ENCODE assay signal across 9 cellular contexts in the genomic region with DNA sequence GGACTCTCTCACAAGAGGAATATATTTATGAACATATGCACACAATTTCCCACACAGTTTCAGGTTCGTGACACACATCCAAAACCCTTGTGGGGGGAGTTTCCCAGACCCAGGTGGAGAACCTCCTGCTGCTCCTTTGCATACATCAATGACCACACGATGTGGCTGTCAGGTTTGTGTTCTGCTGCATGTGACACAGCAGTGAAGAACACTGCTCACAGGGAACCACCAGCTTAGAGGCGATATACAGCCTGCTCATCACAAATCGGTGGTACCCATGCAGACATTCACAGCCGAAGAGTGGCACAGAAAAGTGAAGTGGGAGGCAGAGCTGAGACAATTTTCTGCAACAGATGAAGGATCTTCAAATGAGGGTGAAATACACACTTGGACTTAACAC.
A peak's percentile ranks its signal among the peaks of the same experiment; 100 is the strongest.
DNase-seq lines count a peak whose midpoint lies in the region; ATAC-seq and TF ChIP-seq lines count a peak whose summit lies in the region.
"Had no signal": no experiment of that assay in that cellular context is flagged by ENCODE, and none has a peak within 500 bp of the region (broad histone marks: within the 10 kb centered on the region; RNA-seq: fewer than 3 reads in every experiment).

No MANE protein-coding gene starts in this region.

- H3K9me3 Mint-ChIP-seq in activated CD8-positive, alpha-beta T cell treated with anti-CD3 and anti-CD28 coated beads for 36 hours: no peaks in the 10 kb centered on the region
- no peaks in the 10 kb centered on the region for H3K9me3 Mint-ChIP-seq in activated CD8-positive, alpha-beta T cell treated with anti-CD3 and anti-CD28 coated beads, Interleukin-2, amount 10 ng/mL, durations not matched to agents 7 days and 5 days (ENCODE audit: insufficient read depth)
- no peaks in the 10 kb centered on the region for H3K9me3 Mint-ChIP-seq in stimulated activated effector memory CD8-positive, alpha-beta T cell treated with anti-CD3 and anti-CD28 coated beads, Interleukin-12 subunit alpha, Interleukin-12 subunit beta, amount 100 ng/mL, for 72 hours
- no peaks in the 10 kb centered on the region for H3K9me3 Mint-ChIP-seq in activated CD4-positive, alpha-beta T cell treated with anti-CD3 and anti-CD28 coated beads, Interleukin-2, amount 10 ng/mL, durations not matched to agents 7 days and 5 days

- no peak for TF ChIP-seq CTCF in activated CD8-positive, alpha-beta T cell treated with anti-CD3 and anti-CD28 coated beads for 36 hours (IDR thresholded peaks at IDR 0.05)

- H3K36me3 Mint-ChIP-seq in activated CD8-positive, alpha-beta T cell treated with anti-CD3 and anti-CD28 coated beads for 36 hours (ENCODE audit: low read depth): peaks cover 13% of the 10 kb centered on the region
- H3K36me3 Mint-ChIP-seq in activated CD8-positive, alpha-beta T cell treated with anti-CD3 and anti-CD28 coated beads, Interleukin-2, amount 10 ng/mL, durations not matched to agents 7 days and 5 days (ENCODE audit: low read depth): peaks cover 6% of the 10 kb centered on the region
- H3K36me3 Mint-ChIP-seq in stimulated activated effector memory CD8-positive, alpha-beta T cell treated with anti-CD3 and anti-CD28 coated beads, Interleukin-12 subunit alpha, Interleukin-12 subunit beta, amount 100 ng/mL, for 72 hours: peaks cover 16% of the 10 kb centered on the region
- peaks cover 12% of the 10 kb centered on the region for H3K36me3 Mint-ChIP-seq in activated CD4-positive, alpha-beta T cell treated with anti-CD3 and anti-CD28 coated beads, Interleukin-2, amount 10 ng/mL, durations not matched to agents 7 days and 5 days (ENCODE audit: low read depth)

- ATAC-seq in activated CD8-positive, alpha-beta T cell treated with anti-CD3 and anti-CD28 coated beads for 36 hours: peak; percentile 94
- no peak for ATAC-seq in activated CD8-positive, alpha-beta T cell treated with anti-CD3 and anti-CD28 coated beads, Interleukin-2, amount 10 ng/mL, durations not matched to agents 7 days and 5 days
- ATAC-seq in HG02623 (IDR thresholded peaks at IDR 0.05; ENCODE audit: unreplicated experiment) (peak; percentile 75), esophagus mucosa (no peak)
- ATAC-seq in stimulated activated effector memory CD8-positive, alpha-beta T cell treated with anti-CD3 and anti-CD28 coated beads, Interleukin-12 subunit alpha, Interleukin-12 subunit beta, amount 100 ng/mL, for 72 hours: peak; percentile 94
- ATAC-seq: left colon had no signal

- no peaks in the 10 kb centered on the region for H3K27me3 Mint-ChIP-seq in activated CD8-positive, alpha-beta T cell treated with anti-CD3 and anti-CD28 coated beads for 36 hours
- H3K27me3 Mint-ChIP-seq in activated CD8-positive, alpha-beta T cell treated with anti-CD3 and anti-CD28 coated beads, Interleukin-2, amount 10 ng/mL, durations not matched to agents 7 days and 5 days (ENCODE audit: low read depth): no peaks in the 10 kb centered on the region
- H3K27me3 Mint-ChIP-seq in activated CD4-positive, alpha-beta T cell treated with anti-CD3 and anti-CD28 coated beads, Interleukin-2, amount 10 ng/mL, durations not matched to agents 7 days and 5 days: no peaks in the 10 kb centered on the region

- DNase-seq in activated CD8-positive, alpha-beta T cell treated with anti-CD3 and anti-CD28 coated beads for 36 hours: peak; percentile 68
- DNase-seq in activated CD8-positive, alpha-beta T cell treated with anti-CD3 and anti-CD28 coated beads, Interleukin-2, amount 10 ng/mL, durations not matched to agents 7 days and 5 days: no peak
- DNase-seq in NCI-H69 (lab: John Stamatoyannopoulos, UW) (peak; percentile 2), SIG-M5 treated with dmso at 0.1 percent for 504 hours (lab: John Stamatoyannopoulos, UW; ENCODE audit: unreplicated experiment) (no peak)
- peak in 1 of 2 donors; percentile 43 for DNase-seq in stimulated activated effector memory CD8-positive, alpha-beta T cell treated with anti-CD3 and anti-CD28 coated beads, Interleukin-12 subunit alpha, Interleukin-12 subunit beta, amount 100 ng/mL, for 72 hours (ENCODE audit: low spot score in 2 of 2)
- no peak for DNase-seq in activated CD4-positive, alpha-beta T cell treated with anti-CD3 and anti-CD28 coated beads, Interleukin-2, amount 10 ng/mL, durations not matched to agents 7 days and 5 days

- H3K4me1 Mint-ChIP-seq in activated CD8-positive, alpha-beta T cell treated with anti-CD3 and anti-CD28 coated beads for 36 hours (ENCODE audit: low read depth): peaks cover 13% of the 10 kb centered on the region
- H3K4me1 Mint-ChIP-seq in activated CD8-positive, alpha-beta T cell treated with anti-CD3 and anti-CD28 coated beads, Interleukin-2, amount 10 ng/mL, durations not matched to agents 7 days and 5 days (ENCODE audit: low read depth): peaks cover 7% of the 10 kb centered on the region
- peaks cover 9% of the 10 kb centered on the region for H3K4me1 Mint-ChIP-seq in stimulated activated effector memory CD8-positive, alpha-beta T cell treated with anti-CD3 and anti-CD28 coated beads, Interleukin-12 subunit alpha, Interleukin-12 subunit beta, amount 100 ng/mL, for 72 hours
- H3K4me1 Mint-ChIP-seq in activated CD4-positive, alpha-beta T cell treated with anti-CD3 and anti-CD28 coated beads, Interleukin-2, amount 10 ng/mL, durations not matched to agents 7 days and 5 days: peaks cover 12% of the 10 kb centered on the region

- H3K4me3 Mint-ChIP-seq in activated CD8-positive, alpha-beta T cell treated with anti-CD3 and anti-CD28 coated beads for 36 hours: no peak overlapping the region
- H3K4me3 Mint-ChIP-seq in activated CD8-positive, alpha-beta T cell treated with anti-CD3 and anti-CD28 coated beads, Interleukin-2, amount 10 ng/mL, durations not matched to agents 7 days and 5 days: no peak overlapping the region
- no peak overlapping the region for H3K4me3 Mint-ChIP-seq in stimulated activated effector memory CD8-positive, alpha-beta T cell treated with anti-CD3 and anti-CD28 coated beads, Interleukin-12 subunit alpha, Interleukin-12 subunit beta, amount 100 ng/mL, for 72 hours
- H3K4me3 Mint-ChIP-seq in activated CD4-positive, alpha-beta T cell treated with anti-CD3 and anti-CD28 coated beads, Interleukin-2, amount 10 ng/mL, durations not matched to agents 7 days and 5 days: no peak overlapping the region

- intact Hi-C loops in activated CD8-positive, alpha-beta T cell treated with anti-CD3 and anti-CD28 coated beads for 36 hours (cut with micrococcal nuclease): no loop called here

- CTCF ChIA-PET in activated CD8-positive, alpha-beta T cell treated with anti-CD3 and anti-CD28 coated beads for 36 hours (lab: Charles Lee): interaction anchor here (0.8 to 2.3 kb wide), 3 partner anchors 13 to 82 kb away, joined by 3 to 9 read pairs (median 3); no protein-coding TSS in a partner anchor
- CTCF ChIA-PET in activated CD8-positive, alpha-beta T cell treated with anti-CD3 and anti-CD28 coated beads, Interleukin-2, amount 10 ng/mL, durations not matched to agents 7 days and 5 days (lab: Charles Lee): interaction anchor here (0.8 to 1.1 kb wide), 2 partner anchors 51 to 123 kb away, joined by 3 read pairs; no protein-coding TSS in a partner anchor
- CTCF ChIA-PET in activated CD4-positive, alpha-beta T cell treated with anti-CD3 and anti-CD28 coated beads, Interleukin-2, amount 10 ng/mL, durations not matched to agents 7 days and 5 days (lab: Charles Lee): interaction anchor here (1.7 kb wide), 1 partner anchor 13 kb away, joined by 4 read pairs; no protein-coding TSS in a partner anchor

- peak overlapping the region; percentile 23 for H3K27ac Mint-ChIP-seq in activated CD8-positive, alpha-beta T cell treated with anti-CD3 and anti-CD28 coated beads for 36 hours
- no peak overlapping the region for H3K27ac Mint-ChIP-seq in activated CD8-positive, alpha-beta T cell treated with anti-CD3 and anti-CD28 coated beads, Interleukin-2, amount 10 ng/mL, durations not matched to agents 7 days and 5 days
- no peak overlapping the region for H3K27ac Mint-ChIP-seq in stimulated activated effector memory CD8-positive, alpha-beta T cell treated with anti-CD3 and anti-CD28 coated beads, Interleukin-12 subunit alpha, Interleukin-12 subunit beta, amount 100 ng/mL, for 72 hours
- no peak overlapping the region for H3K27ac Mint-ChIP-seq in activated CD4-positive, alpha-beta T cell treated with anti-CD3 and anti-CD28 coated beads, Interleukin-2, amount 10 ng/mL, durations not matched to agents 7 days and 5 days

- POLR2A ChIA-PET in activated CD8-positive, alpha-beta T cell treated with anti-CD3 and anti-CD28 coated beads for 36 hours (lab: Charles Lee): interaction anchor here (0.8 to 1.0 kb wide), 3 partner anchors 13 to 183 kb away, joined by 3 to 5 read pairs (median 3); no protein-coding TSS in a partner anchor
- POLR2A ChIA-PET in activated CD8-positive, alpha-beta T cell treated with anti-CD3 and anti-CD28 coated beads, Interleukin-2, amount 10 ng/mL, durations not matched to agents 7 days and 5 days (lab: Charles Lee): no interaction called here
- POLR2A ChIA-PET in activated CD4-positive, alpha-beta T cell treated with anti-CD3 and anti-CD28 coated beads, Interleukin-2, amount 10 ng/mL, durations not matched to agents 7 days and 5 days (lab: Charles Lee): interaction anchor here (0.6 kb wide), 1 partner anchor 324 kb away, joined by 4 read pairs; no protein-coding TSS in a partner anchor

Comparison
In these comparisons a context has a peak if more than half of its experiments do, and no peak if none do; other contexts are left out.
1. ATAC-seq: peak in activated CD8-positive, alpha-beta T cell treated with anti-CD3 and anti-CD28 coated beads for 36 hours (single experiment), HG02623 (single experiment) and stimulated activated effector memory CD8-positive, alpha-beta T cell treated with anti-CD3 and anti-CD28 coated beads, Interleukin-12 subunit alpha, Interleukin-12 subunit beta, amount 100 ng/mL, for 72 hours (single experiment); none in activated CD8-positive, alpha-beta T cell treated with anti-CD3 and anti-CD28 coated beads, Interleukin-2, amount 10 ng/mL, durations not matched to agents 7 days and 5 days (single experiment) and esophagus mucosa (single experiment).
2. DNase-seq: peak in activated CD8-positive, alpha-beta T cell treated with anti-CD3 and anti-CD28 coated beads for 36 hours (single experiment) and NCI-H69 (single experiment); none in activated CD8-positive, alpha-beta T cell treated with anti-CD3 and anti-CD28 coated beads, Interleukin-2, amount 10 ng/mL, durations not matched to agents 7 days and 5 days (single experiment), SIG-M5 treated with dmso at 0.1 percent for 504 hours (single experiment) and activated CD4-positive, alpha-beta T cell treated with anti-CD3 and anti-CD28 coated beads, Interleukin-2, amount 10 ng/mL, durations not matched to agents 7 days and 5 days (single experiment).